ENCODE assay signal across 11 cellular contexts in genomic region chr2:120722603-120723421, GRCh38. TPM values are rescaled to one million over a fixed set of nuclear protein-coding genes. Genes with fewer than 3 reads are reported as not detected.
DNase-seq lines count a peak whose midpoint lies in the region; ATAC-seq, FAIRE-seq and TF ChIP-seq lines count a peak whose summit lies in the region.
"Had no signal": no experiment of that assay in that cellular context is flagged by ENCODE, and none has a peak within 500 bp of the region (broad histone marks: within the 10 kb centered on the region; RNA-seq: fewer than 3 reads in every experiment).

No MANE protein-coding gene starts in this region.

- no peaks in the 10 kb centered on the region for H3K79me2 ChIP-seq in astrocyte (ENCODE audit: insufficient read depth, low read length)

- WGBS in right cardiac atrium = 28% methylated on average over 10 of the region's 10 CpGs

- H3K4me3 Mint-ChIP-seq in astrocyte (ENCODE audit: unreplicated experiment) = no peak overlapping the region
- H3K4me3 Mint-ChIP-seq: activated T-helper 17 cell treated with anti-CD3 and anti-CD28 coated beads, Interleukin-2, amount 50 U/mL, for 72 hours had no signal

- H3K4me3 ChIP-seq in HEK293 (ENCODE audit: low read depth, low read length) (no peak overlapping the region), astrocyte (ENCODE audit: insufficient read depth, low read depth, low read length) (peak overlapping the region; percentile 21), right cardiac atrium (ENCODE audit: low read length) (no peak overlapping the region), skeletal muscle satellite cell (ENCODE audit: low read length) (peak overlapping the region; percentile 2), breast epithelium (no peak overlapping the region), BE2C (ENCODE audit: low read depth, low read length) (no peak overlapping the region)

- H3K9ac ChIP-seq in astrocyte (ENCODE audit: low read length) (peak overlapping the region; percentile 78), skeletal muscle satellite cell (ENCODE audit: low read depth, low read length) (peak overlapping the region; percentile 28)
- H3K9ac ChIP-seq: KMS-11 had no signal

- H3K4me2 ChIP-seq in astrocyte (ENCODE audit: low read length) (peak overlapping the region; percentile 79), skeletal muscle satellite cell (ENCODE audit: low read length) (peak overlapping the region; percentile 36)
- H3K4me2 ChIP-seq: KMS-11 had no signal

- H3K27ac ChIP-seq in HEK293 (ENCODE audit: extremely low read depth, low read depth, low read length) = peak overlapping the region; percentile 43; the same call in 1 of the 2 replicates
- H3K27ac ChIP-seq in astrocyte (ENCODE audit: low read depth, low read length) = peak overlapping the region; percentile 85
- no peak overlapping the region for H3K27ac ChIP-seq in right cardiac atrium (ENCODE audit: low read length)
- H3K27ac ChIP-seq in breast epithelium = no peak overlapping the region
- no peak overlapping the region for H3K27ac ChIP-seq in RWPE1
- H3K27ac ChIP-seq: KMS-11 had no signal

- intact Hi-C loops in right cardiac atrium (cut with DNase I) = no loop called here
- intact Hi-C loops in breast epithelium (cut with DNase I; ENCODE audit: low total_unique reads) = no loop called here

- ATAC-seq in right cardiac atrium = peak; percentile 62 to 81
- no peak for ATAC-seq in HG03432 (IDR thresholded peaks at IDR 0.05; ENCODE audit: unreplicated experiment)
- ATAC-seq: activated T-helper 17 cell treated with anti-CD3 and anti-CD28 coated beads, Interleukin-2, amount 50 U/mL, for 72 hours had no signal

- H3K27ac Mint-ChIP-seq in astrocyte (ENCODE audit: unreplicated experiment) = peak overlapping the region; percentile 73
- H3K27ac Mint-ChIP-seq: activated T-helper 17 cell treated with anti-CD3 and anti-CD28 coated beads, Interleukin-2, amount 50 U/mL, for 72 hours had no signal

- H3K9me3 ChIP-seq in HEK293 (ENCODE audit: control insufficient read depth, insufficient read depth, low read depth, low read length) = no peaks in the 10 kb centered on the region
- no peaks in the 10 kb centered on the region for H3K9me3 ChIP-seq in astrocyte (ENCODE audit: insufficient read depth, low read depth, low read length)
- no peaks in the 10 kb centered on the region for H3K9me3 ChIP-seq in right cardiac atrium (ENCODE audit: control insufficient read depth, low read length)
- no peaks in the 10 kb centered on the region for H3K9me3 ChIP-seq in skeletal muscle satellite cell (replicated peaks; ENCODE audit: low read length)
- peaks cover 0 to 6% of the 10 kb centered on the region in 2 donors for H3K9me3 ChIP-seq in breast epithelium
- no peaks in the 10 kb centered on the region for H3K9me3 ChIP-seq in BE2C

- peak; percentile 89 for DNase-seq in astrocyte (ENCODE audit: low read depth)
- DNase-seq in right cardiac atrium = peak in 1 of 3 donors; percentile 31
- DNase-seq in breast epithelium (ENCODE audit: low spot score in 2 of 2) = no peak
- no peak for DNase-seq in BE2C
- no peak for DNase-seq in RWPE1 (ENCODE audit: low spot score)
- DNase-seq: NCI-H748 treated with DMSO at 0.1 percent for 48 hours had no signal

- H3K9me3 Mint-ChIP-seq in astrocyte (ENCODE audit: unreplicated experiment) = peaks cover 5% of the 10 kb centered on the region

- TF ChIP-seq POLR2A in breast epithelium (IDR thresholded peaks at IDR 0.05) = no peak

- peaks cover 15% of the 10 kb centered on the region for H3K4me1 Mint-ChIP-seq in astrocyte (ENCODE audit: low read depth, unreplicated experiment)
- H3K4me1 Mint-ChIP-seq: activated T-helper 17 cell treated with anti-CD3 and anti-CD28 coated beads, Interleukin-2, amount 50 U/mL, for 72 hours had no signal

- no peaks in the 10 kb centered on the region for H4K20me1 ChIP-seq in astrocyte (ENCODE audit: insufficient read depth, low read length)

- H3K27me3 Mint-ChIP-seq in astrocyte (ENCODE audit: low read depth, unreplicated experiment) = peaks cover 8% of the 10 kb centered on the region

- POLR2A ChIA-PET in HEK293 (lab: Yijun Ruan, JAX) (no interaction called here), RWPE1 (lab: Yijun Ruan, JAX; ENCODE audit: low non-redundant PET) (no interaction called here)

- H3K4me1 ChIP-seq in HEK293 (ENCODE audit: control insufficient read depth, insufficient read depth, low read length) = peaks cover 4% of the 10 kb centered on the region
- peaks cover 18% of the 10 kb centered on the region for H3K4me1 ChIP-seq in astrocyte (ENCODE audit: insufficient read depth, low read length)
- no peaks in the 10 kb centered on the region for H3K4me1 ChIP-seq in right cardiac atrium (ENCODE audit: control insufficient read depth, insufficient read depth, low read length)
- peaks cover 15% of the 10 kb centered on the region for H3K4me1 ChIP-seq in skeletal muscle satellite cell (ENCODE audit: control insufficient read depth, insufficient read depth, low read length)
- no peaks in the 10 kb centered on the region for H3K4me1 ChIP-seq in breast epithelium
- no peaks in the 10 kb centered on the region for H3K4me1 ChIP-seq in BE2C

- peaks cover 2% of the 10 kb centered on the region for H3K36me3 Mint-ChIP-seq in astrocyte (ENCODE audit: low read depth, unreplicated experiment)

- H3K36me3 ChIP-seq in HEK293 (ENCODE audit: control insufficient read depth in 2 of 2, insufficient read depth in 1 of 2, low read length in 2 of 2) (no peaks in the 10 kb centered on the region), astrocyte (ENCODE audit: insufficient read depth, low read length) (no peaks in the 10 kb centered on the region), skeletal muscle satellite cell (ENCODE audit: insufficient read depth, low read length) (no peaks in the 10 kb centered on the region), breast epithelium (no peaks in the 10 kb centered on the region), BE2C (no peaks in the 10 kb centered on the region)

- peak; percentile 90 for FAIRE-seq in astrocyte (lab: Jason Lieb, UNC)

- CTCF ChIA-PET in HEK293 (lab: Yijun Ruan, JAX) (interaction anchor here (0.6 kb wide), 1 partner anchor 20 kb away, joined by 4 read pairs; no protein-coding TSS in a partner anchor), RWPE1 (lab: Yijun Ruan, JAX) (no interaction called here)

- TF ChIP-seq CTCF in HEK293 (tag by site-specific recombination; IDR thresholded peaks at IDR 0.05) (no peak), astrocyte (IDR thresholded peaks at IDR 0.05; ENCODE audit: insufficient read depth, low read depth, low read length) (no peak), breast epithelium (IDR thresholded peaks at IDR 0.05) (no peak), BE2C (IDR thresholded peaks at IDR 0.05; ENCODE audit: low read depth, low read length) (no peak), RWPE1 (conservative IDR thresholded peaks at IDR 0.05; ENCODE audit: low read depth) (no peak)

- H3K27me3 ChIP-seq in astrocyte (ENCODE audit: insufficient read depth, low read length) (no peaks in the 10 kb centered on the region), right cardiac atrium (ENCODE audit: control insufficient read depth, insufficient read depth) (no peaks in the 10 kb centered on the region), skeletal muscle satellite cell (ENCODE audit: control insufficient read depth, insufficient read depth, low read length) (no peaks in the 10 kb centered on the region), breast epithelium (no peaks in the 10 kb centered on the region), BE2C (no peaks in the 10 kb centered on the region)

- H2AFZ ChIP-seq in astrocyte (ENCODE audit: low read depth, low read length) = peak overlapping the region; percentile 49

TF ChIP-seq in HEK293, 187 proteins besides CTCF, POLR2A, EP300 and RAD21 (continues in another document):
- TF ChIP-seq ZNF596 (tag by site-specific recombination; IDR thresholded peaks at IDR 0.05) (no peak), ZNF169 (tag by site-specific recombination; IDR thresholded peaks at IDR 0.05) (no peak), ZNF792 (tag by site-specific recombination; IDR thresholded peaks at IDR 0.05) (no peak), ZNF112 (tag by site-specific recombination; IDR thresholded peaks at IDR 0.05) (no peak), ZNF707 (tag by site-specific recombination; IDR thresholded peaks at IDR 0.05) (no peak), GLIS1 (tag by site-specific recombination; IDR thresholded peaks at IDR 0.05) (peak; percentile 60), ZNF555 (tag by site-specific recombination; conservative IDR thresholded peaks at IDR 0.05) (no peak), ZNF292 (tag by site-specific recombination; IDR thresholded peaks at IDR 0.05; ENCODE audit: borderline replicate concordance, low read depth) (no peak), TRIM28 (IDR thresholded peaks at IDR 0.05; ENCODE audit: borderline replicate concordance, low read length) (peak; percentile 25; the same call in 1 of the 2 replicates), ZNF830 (tag by site-specific recombination; IDR thresholded peaks at IDR 0.05; ENCODE audit: low read depth) (no peak), ZNF148 (tag by site-specific recombination; IDR thresholded peaks at IDR 0.05; ENCODE audit: borderline replicate concordance) (no peak)

RNA-seq across cellular contexts. Expression of gene GLI2, which starts 12.9 kb away (rescaled TPM):
- 42.9 and 44.5 TPM in 2 replicates for total RNA-seq in astrocyte
- 1 to 10 TPM; 2.8 to 4.8 (median 4.4) TPM for total RNA-seq in right cardiac atrium
- 0.86 TPM for polyA plus RNA-seq in right cardiac atrium
- total RNA-seq in skeletal muscle satellite cell (2012; rRNA removed) = 4.2 and 4.3 TPM in 2 replicates
- 1 to 10 TPM in 2 of 3 donors, under 1 TPM in 1; 0.96 to 3.6 (median 1.0) TPM for total RNA-seq in breast epithelium
- polyA plus RNA-seq in BE2C (2012; ENCODE audit: insufficient read depth, insufficient read length, low read depth) = 10.3 TPM
- total RNA-seq: activated T-helper 17 cell treated with anti-CD3 and anti-CD28 coated beads, Interleukin-2, amount 50 U/mL, for 72 hours had no signal

Comparison
In these comparisons a context has a peak if more than half of its experiments do, and no peak if none do; other contexts are left out.
1. H3K27ac ChIP-seq: peak in HEK293 (single experiment) and astrocyte (single experiment); none in right cardiac atrium (single experiment), breast epithelium (0 of 2) and RWPE1 (single experiment).
2. H3K4me3 ChIP-seq: peak in astrocyte (single experiment) and skeletal muscle satellite cell (single experiment); none in HEK293 (single experiment), right cardiac atrium (single experiment), breast epithelium (0 of 3) and BE2C (single experiment).